In genomic region chr12:124508323-124509096, GRCh38 we compare ENCODE assay signal across 10 cellular contexts. TPM values are rescaled to one million over a fixed set of nuclear protein-coding genes. Genes with fewer than 3 reads are reported as not detected.
DNase-seq lines count a peak whose midpoint lies in the region; TF ChIP-seq lines count a peak whose summit lies in the region.
"Had no signal": no experiment of that assay in that cellular context is flagged by ENCODE, and none has a peak within 500 bp of the region (broad histone marks: within the 10 kb centered on the region; RNA-seq: fewer than 3 reads in every experiment).

No MANE protein-coding gene starts in this region.

- peaks cover under 1% of the 10 kb centered on the region for H3K36me3 Mint-ChIP-seq in progenitor cell of endocrine pancreas (ENCODE audit: insufficient read depth)
- H3K36me3 Mint-ChIP-seq: activated naive CD8-positive, alpha-beta T cell had no signal

- peaks cover 74% of the 10 kb centered on the region for H4K20me1 ChIP-seq in Loucy (ENCODE audit: insufficient read depth, low read length, poor library complexity, severe bottlenecking)

- H3K9me3 Mint-ChIP-seq in progenitor cell of endocrine pancreas (ENCODE audit: low read depth) = no peaks in the 10 kb centered on the region

- H3K4me3 Mint-ChIP-seq in progenitor cell of endocrine pancreas (ENCODE audit: low read depth) = no peak overlapping the region
- H3K4me3 Mint-ChIP-seq: activated naive CD8-positive, alpha-beta T cell had no signal

- DNase-seq in ELR (ENCODE audit: low read depth) (peak; percentile 46), progenitor cell of endocrine pancreas (ENCODE audit: low spot score, unreplicated experiment) (no peak), epidermal melanocyte (ENCODE audit: insufficient read length, low spot score) (no peak), islet precursor cell (no peak), DMS153 (lab: John Stamatoyannopoulos, UW) (no peak)
- DNase-seq in stimulated activated CD8-positive, alpha-beta memory T cell treated with anti-CD3 and anti-CD28 coated beads, Interleukin-4, amount 100 ng/mL, for 48 hours = no peak
- DNase-seq: NCI-H2081 treated with DMSO at 0.1 percent for 48 hours had no signal

- H3K27me3 Mint-ChIP-seq in progenitor cell of endocrine pancreas = no peaks in the 10 kb centered on the region
- H3K27me3 Mint-ChIP-seq: activated naive CD8-positive, alpha-beta T cell had no signal

- no peaks in the 10 kb centered on the region for H3F3A ChIP-seq in Loucy (ENCODE audit: low read depth)

- H3K4me3 ChIP-seq in Loucy (ENCODE audit: low read length, poor library complexity, severe bottlenecking) (no peak overlapping the region), ectodermal cell (ENCODE audit: insufficient read depth, low read depth, low read length) (no peak overlapping the region)

- no peaks in the 10 kb centered on the region; the same call in 1 of the 2 replicates for H3K36me3 ChIP-seq in Loucy (ENCODE audit: insufficient read depth, low read length)
- peaks cover 3% of the 10 kb centered on the region for H3K36me3 ChIP-seq in ectodermal cell (ENCODE audit: control insufficient read depth, insufficient read depth, low read length)

- H3K27me3 ChIP-seq in Loucy (ENCODE audit: insufficient read depth, low read length, poor library complexity, severe bottlenecking) = no peaks in the 10 kb centered on the region
- no peaks in the 10 kb centered on the region for H3K27me3 ChIP-seq in ectodermal cell (ENCODE audit: control insufficient read depth, insufficient read depth, low read length, poor library complexity, severe bottlenecking)

- H3K4me2 ChIP-seq in Loucy (ENCODE audit: low read depth, low read length, poor library complexity, severe bottlenecking) = peak overlapping the region; percentile 2

- H3K9me2 ChIP-seq in Loucy (replicated peaks; ENCODE audit: low read depth, low read length) = no peaks in the 10 kb centered on the region

- peaks cover 49% of the 10 kb centered on the region for H3K4me1 Mint-ChIP-seq in progenitor cell of endocrine pancreas (ENCODE audit: low read depth)

- H3K79me2 ChIP-seq in Loucy (ENCODE audit: insufficient read depth, low read length) = peaks cover 97% of the 10 kb centered on the region; the same call in 1 of the 2 replicates

- peak; percentile 57 for TF ChIP-seq CTCF in Loucy (conservative IDR thresholded peaks at IDR 0.05; ENCODE audit: low read length)
- TF ChIP-seq CTCF in progenitor cell of endocrine pancreas (IDR thresholded peaks at IDR 0.05; ENCODE audit: unreplicated experiment) = no peak

- H3K27ac Mint-ChIP-seq in progenitor cell of endocrine pancreas = peak overlapping the region; percentile 56
- H3K27ac Mint-ChIP-seq: activated naive CD8-positive, alpha-beta T cell had no signal

- H3K27ac ChIP-seq in ectodermal cell (ENCODE audit: insufficient read depth, low read depth, low read length, poor library complexity, severe bottlenecking) = peak overlapping the region; percentile 65

- H3K4me1 ChIP-seq in Loucy (ENCODE audit: insufficient read depth, low read length, poor library complexity, severe bottlenecking) (peaks cover 20% of the 10 kb centered on the region), ectodermal cell (ENCODE audit: control insufficient read depth, insufficient read depth, low read length) (peaks cover 77% of the 10 kb centered on the region)

- 88 to 92% methylated on average over 21 of the region's 21 CpGs for WGBS in ectodermal cell, 2 experiments

- H2AFZ ChIP-seq in Loucy (ENCODE audit: low read length) = no peak overlapping the region

- no peaks in the 10 kb centered on the region for H3K9me3 ChIP-seq in Loucy (ENCODE audit: insufficient read depth, low read depth, low read length)
- no peaks in the 10 kb centered on the region for H3K9me3 ChIP-seq in ectodermal cell (ENCODE audit: control insufficient read depth, low read length)

- no peak overlapping the region for H3K9ac ChIP-seq in Loucy (ENCODE audit: low read depth, low read length, poor library complexity, severe bottlenecking)

RNA-seq across cellular contexts. Expression of gene NCOR2, which starts 58.9 kb away (rescaled TPM):
- 119 TPM for polyA plus RNA-seq in ectodermal cell (2013, experiment 1 of 4)
- polyA plus RNA-seq in ectodermal cell (2013, experiment 2 of 4) = 111 TPM
- 112 TPM for polyA plus RNA-seq in ectodermal cell (2013, experiment 3 of 4)
- polyA plus RNA-seq in ectodermal cell (2013, experiment 4 of 4) = 113 TPM
- total RNA-seq in progenitor cell of endocrine pancreas = 218 and 251 TPM in 2 replicates
